ENCODE assay signal across 19 cellular contexts in the genomic region with DNA sequence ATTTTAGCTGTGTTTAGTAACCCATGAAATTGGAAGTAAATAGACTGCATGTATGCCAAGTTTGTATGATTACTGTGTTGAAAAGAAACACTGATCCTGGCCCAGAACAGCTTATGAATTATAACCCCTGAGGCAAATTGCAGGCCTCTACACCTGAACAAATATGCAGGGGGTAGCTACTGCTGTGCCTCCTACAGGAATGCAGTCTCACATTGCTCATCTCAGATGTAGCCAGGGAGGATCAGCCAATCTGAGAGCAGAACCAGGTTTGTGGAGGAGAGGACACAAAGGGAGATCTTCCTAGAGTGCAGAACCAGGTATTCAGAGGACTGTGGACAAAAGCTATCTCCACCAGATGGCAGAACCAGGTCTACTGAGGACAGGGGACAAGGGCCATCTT.
"Had no signal": no experiment of that assay in that cellular context is flagged by ENCODE, and none has a peak within 500 bp of the region (broad histone marks: within the 10 kb centered on the region; RNA-seq: fewer than 3 reads in every experiment).

No MANE protein-coding gene starts in this region.

- H3K9me3 ChIP-seq: ascending aorta, ovary, right lobe of liver, testis, upper lobe of left lung had no signal

- H3K4me3 Mint-ChIP-seq: activated T-cell treated with anti-CD3 and anti-CD28 coated beads, Interleukin-2, amount 50 U/mL, for 72 hours; naive thymus-derived CD8-positive, alpha-beta T cell had no signal

- DNase-seq: activated CD4-positive, alpha-beta T cell treated with anti-CD3 and anti-CD28 coated beads for 1 hour; activated effector memory CD4-positive, alpha-beta T cell treated with anti-CD3 and anti-CD28 coated beads, Interleukin-2, amount 50 U/mL, for 16 hours; activated naive CD4-positive, alpha-beta T cell treated with anti-CD3 and anti-CD28 coated beads, Interleukin-2, amount 50 U/mL, for 16 hours; activated T-cell treated with anti-CD3 and anti-CD28 coated beads, Interleukin-2, amount 50 U/mL, for 72 hours; effector CD4-positive, alpha-beta T cell; heart right ventricle; kidney glomerular epithelial cell; mesendoderm; naive thymus-derived CD8-positive, alpha-beta T cell; ovary; right lobe of liver; small intestine; stimulated activated CD4-positive, alpha-beta T cell treated with anti-CD3 and anti-CD28 coated beads, Interleukin-15, amount 100 ng/mL, for 24 hours; stimulated activated CD4-positive, alpha-beta T cell treated with anti-CD3 and anti-CD28 coated beads, Interleukin-2, amount 100 ng/mL, for 48 hours; T-helper 9 cell; testis; upper lobe of left lung had no signal

- H3K27me3 ChIP-seq: ascending aorta, heart right ventricle, ovary, right lobe of liver, testis, upper lobe of left lung had no signal

- H3K4me1 Mint-ChIP-seq: naive thymus-derived CD8-positive, alpha-beta T cell had no signal

- ATAC-seq: activated T-cell treated with anti-CD3 and anti-CD28 coated beads, Interleukin-2, amount 50 U/mL, for 72 hours; esophagus mucosa; heart right ventricle; naive thymus-derived CD8-positive, alpha-beta T cell had no signal

- H3K36me3 Mint-ChIP-seq: naive thymus-derived CD8-positive, alpha-beta T cell had no signal

- H3K4me1 ChIP-seq: ascending aorta, heart right ventricle, right lobe of liver, testis, upper lobe of left lung had no signal

- H3K27ac ChIP-seq: ascending aorta, heart right ventricle, ovary, right lobe of liver, testis, upper lobe of left lung had no signal

- H3K27ac Mint-ChIP-seq: activated T-cell treated with anti-CD3 and anti-CD28 coated beads, Interleukin-2, amount 50 U/mL, for 72 hours had no signal

- H3K4me3 ChIP-seq: ascending aorta, heart right ventricle, ovary, right lobe of liver, testis, upper lobe of left lung had no signal

- H3K36me3 ChIP-seq: ascending aorta, heart right ventricle, ovary, right lobe of liver, upper lobe of left lung had no signal
